Comparison of ENCODE assay signal across 8 cellular contexts in genomic region chr19:10251792-10252694, GRCh38. TPM values are rescaled to one million over a fixed set of nuclear protein-coding genes. Genes with fewer than 3 reads are reported as not detected.
DNase-seq lines count a peak whose midpoint lies in the region; ATAC-seq and TF ChIP-seq lines count a peak whose summit lies in the region.

Gene MRPL4, plus strand, starts transcription at chr19:10252214. Its CDS starts 40 bp downstream, at chr19:10252254.

- H3K4me1 ChIP-seq in mucosa of stomach (ENCODE audit: control insufficient read depth, insufficient read depth, low read length), result no peaks in the 10 kb centered on the region

- peaks cover 5% of the 10 kb centered on the region for H3K36me3 ChIP-seq in mucosa of stomach (ENCODE audit: control insufficient read depth, insufficient read depth, low read length)

- no peaks in the 10 kb centered on the region for H3K27me3 ChIP-seq in mucosa of stomach (ENCODE audit: control insufficient read depth, insufficient read depth, low read length)

- peak; percentile 71 for ATAC-seq in GM21717 (IDR thresholded peaks at IDR 0.05; ENCODE audit: unreplicated experiment)

- DNase-seq in DMS153 treated with DMSO at 0.1 percent for 48 hours (lab: John Stamatoyannopoulos, UW; ENCODE audit: unreplicated experiment), result peak; percentile 96
- peak; percentile 97 for DNase-seq in KBM-7
- DNase-seq in activated T-cell treated with anti-CD3 and anti-CD28 coated beads, Interleukin-2, amount 50 U/mL, for 24 hours, result peak; percentile 94
- DNase-seq in erythroblast (lab: John Stamatoyannopoulos, UW), result peak; percentile 98 to 99
- peak; percentile 80 to 87 for DNase-seq in stimulated activated CD8-positive, alpha-beta memory T cell treated with anti-CD3 and anti-CD28 coated beads, Interleukin-7, amount 100 ng/mL, for 1 hour (ENCODE audit: low read depth in 2 of 2)

- no peaks in the 10 kb centered on the region for H3K9me3 Mint-ChIP-seq in activated T-cell treated with anti-CD3 and anti-CD28 coated beads, Interleukin-2, amount 50 U/mL, for 24 hours

- H3K27ac Mint-ChIP-seq in activated T-cell treated with anti-CD3 and anti-CD28 coated beads, Interleukin-2, amount 50 U/mL, for 24 hours, result peak within 1 kb of the TSS; percentile 99

- peak within 1 kb of the TSS; percentile 94 for H3K4me3 ChIP-seq in mucosa of stomach (ENCODE audit: low read length)

- H3K4me1 Mint-ChIP-seq in activated T-cell treated with anti-CD3 and anti-CD28 coated beads, Interleukin-2, amount 50 U/mL, for 24 hours (ENCODE audit: low read depth), result peaks cover 29% of the 10 kb centered on the region

- H3K4me3 Mint-ChIP-seq in activated T-cell treated with anti-CD3 and anti-CD28 coated beads, Interleukin-2, amount 50 U/mL, for 24 hours, result peak within 1 kb of the TSS; percentile 96

- peak; percentile 81 for TF ChIP-seq POLR2A in erythroblast (IDR thresholded peaks at IDR 0.05; ENCODE audit: low read length)

- H3K36me3 Mint-ChIP-seq in activated T-cell treated with anti-CD3 and anti-CD28 coated beads, Interleukin-2, amount 50 U/mL, for 24 hours (ENCODE audit: low read depth), result peaks cover 53% of the 10 kb centered on the region

- in situ Hi-C loops in KBM-7 (cut with MboI; ENCODE audit: low pct_unique_long_range_greater_than_20kb, low sequenced_read_pairs), result no loop called here

- H3K27me3 Mint-ChIP-seq in activated T-cell treated with anti-CD3 and anti-CD28 coated beads, Interleukin-2, amount 50 U/mL, for 24 hours, result no peaks in the 10 kb centered on the region

- H3K9me3 ChIP-seq in mucosa of stomach (ENCODE audit: control insufficient read depth, low read length), result no peaks in the 10 kb centered on the region

- H3K9ac ChIP-seq in mucosa of stomach (ENCODE audit: low read length), result peak within 1 kb of the TSS; percentile 78

TF ChIP-seq in PFSK-1, 5 proteins besides CTCF, POLR2A, EP300 and RAD21:
- peak; percentile 80; the same call in 1 of the 2 replicates for TF ChIP-seq TAF1 (IDR thresholded peaks at IDR 0.05; ENCODE audit: borderline replicate concordance, insufficient read depth, low read length)
- TF ChIP-seq SIN3A (IDR thresholded peaks at IDR 0.05; ENCODE audit: borderline replicate concordance, insufficient read depth, low read length), result peak; percentile 90; the same call in 1 of the 2 replicates
- peak; percentile 96 for TF ChIP-seq FOXP2 (optimal IDR thresholded peaks at IDR 0.05; ENCODE audit: borderline replicate concordance, extremely low read depth, extremely low read length, insufficient read depth)
- no peak for TF ChIP-seq REST (IDR thresholded peaks at IDR 0.05; ENCODE audit: insufficient read depth in 1 of 2, low read depth in 2 of 2, low read length in 2 of 2)
- peak; percentile 84 for TF ChIP-seq POLR2AphosphoS5 (IDR thresholded peaks at IDR 0.05; ENCODE audit: low read depth, low read length)

RNA-seq across cellular contexts. Expression of gene MRPL4, which starts in this region (rescaled TPM):
- 256 TPM for polyA plus RNA-seq in PFSK-1 (2012; ENCODE audit: insufficient read length, low read depth)

Comparison
In these comparisons a context has a peak if more than half of its experiments do, and no peak if none do; other contexts are left out.
1. Peak in every context shown above with its lines: DNase-seq, ATAC-seq and H3K4me3 ChIP-seq.